16 cellular contexts compared by ENCODE assay signal in genomic region chrX:358651-359143, GRCh38. TPM values are rescaled to one million over a fixed set of nuclear protein-coding genes. Genes with fewer than 3 reads are reported as not detected.
DNase-seq lines count a peak whose midpoint lies in the region; ATAC-seq and TF ChIP-seq lines count a peak whose summit lies in the region.
"Had no signal": no experiment of that assay in that cellular context is flagged by ENCODE, and none has a peak within 500 bp of the region (broad histone marks: within the 10 kb centered on the region; RNA-seq: fewer than 3 reads in every experiment).

No MANE protein-coding gene starts in this region.

- H3K36me3 ChIP-seq in CD4-positive, CD25-positive, alpha-beta regulatory T cell (ENCODE audit: control insufficient read depth, insufficient read depth, low read length), result peaks cover 22% of the 10 kb centered on the region

- peaks cover 10 to 27% of the 10 kb centered on the region in 2 experiments for H3K9me3 ChIP-seq in CD4-positive, CD25-positive, alpha-beta regulatory T cell (ENCODE audit: control insufficient read depth in 2 of 2, low read length in 2 of 2)

- H3K4me1 ChIP-seq in CD4-positive, CD25-positive, alpha-beta regulatory T cell (ENCODE audit: control insufficient read depth, insufficient read depth, low read length, poor library complexity, severe bottlenecking), result peaks cover 11% of the 10 kb centered on the region

- TF ChIP-seq CTCF in WTC11 (IDR thresholded peaks at IDR 0.05) (no peak), progenitor cell of endocrine pancreas (IDR thresholded peaks at IDR 0.05; ENCODE audit: unreplicated experiment) (no peak)

- ATAC-seq in CD4-positive, CD25-positive, alpha-beta regulatory T cell (ENCODE audit: low read depth in 2 of 2), result no peak
- ATAC-seq in WTC11, result peak; percentile 24; the same call in 1 of the 2 replicates
- no peak for ATAC-seq in naive thymus-derived CD8-positive, alpha-beta T cell
- ATAC-seq: Panc1 had no signal

- CTCF ChIA-PET in WTC11 (lab: Charles Lee), result no interaction called here
- CTCF ChIA-PET in activated CD4-positive, alpha-beta memory T cell treated with anti-CD3 and anti-CD28 coated beads, Interleukin-2, amount 10 ng/mL, durations not matched to agents 7 days and 5 days (lab: Charles Lee), result no interaction called here

- POLR2A ChIA-PET in WTC11 (lab: Charles Lee), result no interaction called here
- POLR2A ChIA-PET in naive thymus-derived CD8-positive, alpha-beta T cell (lab: Charles Lee), result no interaction called here
- POLR2A ChIA-PET in activated CD4-positive, alpha-beta memory T cell treated with anti-CD3 and anti-CD28 coated beads, Interleukin-2, amount 10 ng/mL, durations not matched to agents 7 days and 5 days (lab: Charles Lee), result no interaction called here

- peaks cover 0 to 23% (median 6%) of the 10 kb centered on the region in 7 donors for H3K9me3 Mint-ChIP-seq in CD4-positive, CD25-positive, alpha-beta regulatory T cell
- H3K9me3 Mint-ChIP-seq in WTC11 (peaks cover 7% of the 10 kb centered on the region), progenitor cell of endocrine pancreas (ENCODE audit: low read depth) (peaks cover 15% of the 10 kb centered on the region)
- peaks cover 0 to 50% (median 18%) of the 10 kb centered on the region in 9 donors for H3K9me3 Mint-ChIP-seq in naive thymus-derived CD8-positive, alpha-beta T cell
- peaks cover 35% of the 10 kb centered on the region for H3K9me3 Mint-ChIP-seq in activated CD4-positive, alpha-beta memory T cell treated with anti-CD3 and anti-CD28 coated beads, Interleukin-2, amount 10 ng/mL, durations not matched to agents 7 days and 5 days

- H3K27ac Mint-ChIP-seq in CD4-positive, CD25-positive, alpha-beta regulatory T cell, result peak overlapping the region in 2 of 3 donors; percentile 29 to 84
- H3K27ac Mint-ChIP-seq in WTC11 (peak overlapping the region; percentile 86), progenitor cell of endocrine pancreas (no peak overlapping the region)
- H3K27ac Mint-ChIP-seq in naive thymus-derived CD8-positive, alpha-beta T cell, result peak overlapping the region in 8 of 10 donors; percentile 60 to 99 (median 80)
- H3K27ac Mint-ChIP-seq in activated CD4-positive, alpha-beta memory T cell treated with anti-CD3 and anti-CD28 coated beads, Interleukin-2, amount 10 ng/mL, durations not matched to agents 7 days and 5 days, result no peak overlapping the region

- H3K4me3 Mint-ChIP-seq in CD4-positive, CD25-positive, alpha-beta regulatory T cell, result no peak overlapping the region
- no peak overlapping the region for H3K4me3 Mint-ChIP-seq in WTC11
- H3K4me3 Mint-ChIP-seq in naive thymus-derived CD8-positive, alpha-beta T cell, result no peak overlapping the region
- no peak overlapping the region for H3K4me3 Mint-ChIP-seq in activated CD4-positive, alpha-beta memory T cell treated with anti-CD3 and anti-CD28 coated beads, Interleukin-2, amount 10 ng/mL, durations not matched to agents 7 days and 5 days
- H3K4me3 Mint-ChIP-seq in progenitor cell of endocrine pancreas (ENCODE audit: low read depth), result no peak overlapping the region
- H3K4me3 Mint-ChIP-seq: CD14-positive monocyte had no signal

- no peak overlapping the region for H3K27ac ChIP-seq in CD4-positive, CD25-positive, alpha-beta regulatory T cell (ENCODE audit: insufficient read depth, low read length, poor library complexity, severe bottlenecking)

- peaks cover 10 to 28% (median 16%) of the 10 kb centered on the region in 4 donors for H3K4me1 Mint-ChIP-seq in CD4-positive, CD25-positive, alpha-beta regulatory T cell
- no peaks in the 10 kb centered on the region for H3K4me1 Mint-ChIP-seq in WTC11
- peaks cover 20 to 43% (median 27%) of the 10 kb centered on the region in 4 donors for H3K4me1 Mint-ChIP-seq in naive thymus-derived CD8-positive, alpha-beta T cell
- peaks cover 22% of the 10 kb centered on the region for H3K4me1 Mint-ChIP-seq in activated CD4-positive, alpha-beta memory T cell treated with anti-CD3 and anti-CD28 coated beads, Interleukin-2, amount 10 ng/mL, durations not matched to agents 7 days and 5 days
- H3K4me1 Mint-ChIP-seq in progenitor cell of endocrine pancreas (ENCODE audit: low read depth), result no peaks in the 10 kb centered on the region

- no peak overlapping the region for H3K4me3 ChIP-seq in CD4-positive, CD25-positive, alpha-beta regulatory T cell (ENCODE audit: low read depth, low read length)

- H3K27me3 Mint-ChIP-seq in CD4-positive, CD25-positive, alpha-beta regulatory T cell, result no peaks in the 10 kb centered on the region
- no peaks in the 10 kb centered on the region; the same call in 1 of the 2 replicates for H3K27me3 Mint-ChIP-seq in WTC11 (ENCODE audit: low read depth)
- H3K27me3 Mint-ChIP-seq in naive thymus-derived CD8-positive, alpha-beta T cell, result no peaks in the 10 kb centered on the region
- H3K27me3 Mint-ChIP-seq in activated CD4-positive, alpha-beta memory T cell treated with anti-CD3 and anti-CD28 coated beads, Interleukin-2, amount 10 ng/mL, durations not matched to agents 7 days and 5 days, result no peaks in the 10 kb centered on the region
- no peaks in the 10 kb centered on the region for H3K27me3 Mint-ChIP-seq in progenitor cell of endocrine pancreas

- no peaks in the 10 kb centered on the region for H3K27me3 ChIP-seq in CD4-positive, CD25-positive, alpha-beta regulatory T cell (ENCODE audit: control insufficient read depth, insufficient read depth, low read length)

- peaks cover 36% of the 10 kb centered on the region for H3K36me3 Mint-ChIP-seq in CD4-positive, CD25-positive, alpha-beta regulatory T cell
- H3K36me3 Mint-ChIP-seq in WTC11 (peaks cover 52% of the 10 kb centered on the region), progenitor cell of endocrine pancreas (ENCODE audit: insufficient read depth) (peaks cover 58% of the 10 kb centered on the region)
- H3K36me3 Mint-ChIP-seq in naive thymus-derived CD8-positive, alpha-beta T cell, result peaks cover 24 to 48% (median 46%) of the 10 kb centered on the region in 3 donors
- peaks cover 68% of the 10 kb centered on the region for H3K36me3 Mint-ChIP-seq in activated CD4-positive, alpha-beta memory T cell treated with anti-CD3 and anti-CD28 coated beads, Interleukin-2, amount 10 ng/mL, durations not matched to agents 7 days and 5 days (ENCODE audit: low read depth)

- peak; percentile 10 for DNase-seq in activated gamma-delta T cell (lab: John Stamatoyannopoulos, UW)
- no peak for DNase-seq in activated gamma-delta T cell treated with Interleukin-2 at 50 U/mL for 16 hours
- no peak for DNase-seq in CD4-positive, CD25-positive, alpha-beta regulatory T cell
- no peak for DNase-seq in WTC11 (ENCODE audit: low spot score)
- no peak for DNase-seq in naive thymus-derived CD8-positive, alpha-beta T cell
- DNase-seq in activated CD4-positive, alpha-beta memory T cell treated with anti-CD3 and anti-CD28 coated beads, Interleukin-2, amount 10 ng/mL, durations not matched to agents 7 days and 5 days, result no peak
- no peak for DNase-seq in stimulated activated CD4-positive, alpha-beta T cell treated with anti-CD3 and anti-CD28 coated beads, Interleukin-1b, Interleukin-23, amount 100 ng/mL, for 48 hours
- DNase-seq in progenitor cell of endocrine pancreas (ENCODE audit: low spot score, unreplicated experiment), result no peak
- DNase-seq: DMS79, IMR-90, NCI-H1417, NCI-H2029, NCI-H510A, NCI-H82 had no signal

TF ChIP-seq in WTC11, 78 proteins besides CTCF, POLR2A, EP300 and RAD21:
- TF ChIP-seq NR1H2 (CRISPR knock-in tag; IDR thresholded peaks at IDR 0.05) (no peak), ZNF138 (CRISPR knock-in tag; conservative IDR thresholded peaks at IDR 0.05) (no peak), ZBTB21 (CRISPR knock-in tag; IDR thresholded peaks at IDR 0.05; ENCODE audit: borderline replicate concordance) (no peak), ATF1 (CRISPR knock-in tag; IDR thresholded peaks at IDR 0.05) (no peak), SMAD4 (CRISPR knock-in tag; IDR thresholded peaks at IDR 0.05) (no peak), FOXP1 (CRISPR knock-in tag; IDR thresholded peaks at IDR 0.05; ENCODE audit: borderline replicate concordance) (no peak)
- TF ChIP-seq, protein P1, sequence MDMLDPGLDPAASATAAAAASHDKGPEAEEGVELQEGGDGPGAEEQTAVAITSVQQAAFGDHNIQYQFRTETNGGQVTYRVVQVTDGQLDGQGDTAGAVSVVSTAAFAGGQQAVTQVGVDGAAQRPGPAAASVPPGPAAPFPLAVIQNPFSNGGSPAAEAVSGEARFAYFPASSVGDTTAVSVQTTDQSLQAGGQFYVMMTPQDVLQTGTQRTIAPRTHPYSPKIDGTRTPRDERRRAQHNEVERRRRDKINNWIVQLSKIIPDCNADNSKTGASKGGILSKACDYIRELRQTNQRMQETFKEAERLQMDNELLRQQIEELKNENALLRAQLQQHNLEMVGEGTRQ (CRISPR knock-in tag; IDR thresholded peaks at IDR 0.05), result no peak
- TF ChIP-seq, protein P2, sequence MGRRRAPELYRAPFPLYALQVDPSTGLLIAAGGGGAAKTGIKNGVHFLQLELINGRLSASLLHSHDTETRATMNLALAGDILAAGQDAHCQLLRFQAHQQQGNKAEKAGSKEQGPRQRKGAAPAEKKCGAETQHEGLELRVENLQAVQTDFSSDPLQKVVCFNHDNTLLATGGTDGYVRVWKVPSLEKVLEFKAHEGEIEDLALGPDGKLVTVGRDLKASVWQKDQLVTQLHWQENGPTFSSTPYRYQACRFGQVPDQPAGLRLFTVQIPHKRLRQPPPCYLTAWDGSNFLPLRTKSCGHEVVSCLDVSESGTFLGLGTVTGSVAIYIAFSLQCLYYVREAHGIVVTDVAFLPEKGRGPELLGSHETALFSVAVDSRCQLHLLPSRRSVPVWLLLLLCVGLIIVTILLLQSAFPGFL (CRISPR knock-in tag; IDR thresholded peaks at IDR 0.05; ENCODE audit: borderline replicate concordance), result no peak

RNA-seq across cellular contexts. Expression of gene PPP2R3B, which starts 28.0 kb away (rescaled TPM):
- total RNA-seq in CD4-positive, CD25-positive, alpha-beta regulatory T cell, result 23.5 TPM
- 1 to 10 TPM; 4.8 to 9.9 (median 7.0) TPM for polyA plus RNA-seq in CD4-positive, CD25-positive, alpha-beta regulatory T cell
- total RNA-seq in WTC11 (2021) (103 to 130 TPM (median 107 TPM) in 3 replicates), progenitor cell of endocrine pancreas (70.0 and 72.6 TPM in 2 replicates)
- 10 to 100 TPM; 52.9 to 56.4 TPM for total RNA-seq in naive thymus-derived CD8-positive, alpha-beta T cell
- 10 to 100 TPM in 1 of 3 donors, 1 to 10 TPM in 2; 7.4 to 12.9 (median 9.2) TPM for polyA plus RNA-seq in naive thymus-derived CD8-positive, alpha-beta T cell
- total RNA-seq in activated CD4-positive, alpha-beta memory T cell treated with anti-CD3 and anti-CD28 coated beads, Interleukin-2, amount 10 ng/mL, durations not matched to agents 7 days and 5 days, result 10 to 100 TPM; 26.1 to 26.3 TPM

RNA-seq across cellular contexts. Expression of gene GTPBP6, which starts 40.1 kb away (rescaled TPM):
- total RNA-seq in CD4-positive, CD25-positive, alpha-beta regulatory T cell, result 62.2 TPM
- polyA plus RNA-seq in CD4-positive, CD25-positive, alpha-beta regulatory T cell, result 10 to 100 TPM; 29.7 to 42.8 (median 35.6) TPM
- total RNA-seq in WTC11 (2021) (63.9 to 68.5 TPM (median 67.9 TPM) in 3 replicates), progenitor cell of endocrine pancreas (71.1 and 72.7 TPM in 2 replicates)
- 100 to 1,000 TPM in 1 of 2 experiments, 10 to 100 TPM in 1; 98.5 to 101 TPM for total RNA-seq in naive thymus-derived CD8-positive, alpha-beta T cell
- polyA plus RNA-seq in naive thymus-derived CD8-positive, alpha-beta T cell, result 10 to 100 TPM; 37.2 to 62.7 (median 45.6) TPM
- total RNA-seq in activated CD4-positive, alpha-beta memory T cell treated with anti-CD3 and anti-CD28 coated beads, Interleukin-2, amount 10 ng/mL, durations not matched to agents 7 days and 5 days, result 10 to 100 TPM; 46.2 to 46.7 TPM

Comparison
In these comparisons a context has a peak if more than half of its experiments do, and no peak if none do; other contexts are left out.
1. H3K27ac Mint-ChIP-seq: peak in CD4-positive, CD25-positive, alpha-beta regulatory T cell (2 of 3), WTC11 (single experiment) and naive thymus-derived CD8-positive, alpha-beta T cell (8 of 10); none in activated CD4-positive, alpha-beta memory T cell treated with anti-CD3 and anti-CD28 coated beads, Interleukin-2, amount 10 ng/mL, durations not matched to agents 7 days and 5 days (single experiment) and progenitor cell of endocrine pancreas (single experiment).